ENCODE assay signal across 1 cellular context in the genomic region with DNA sequence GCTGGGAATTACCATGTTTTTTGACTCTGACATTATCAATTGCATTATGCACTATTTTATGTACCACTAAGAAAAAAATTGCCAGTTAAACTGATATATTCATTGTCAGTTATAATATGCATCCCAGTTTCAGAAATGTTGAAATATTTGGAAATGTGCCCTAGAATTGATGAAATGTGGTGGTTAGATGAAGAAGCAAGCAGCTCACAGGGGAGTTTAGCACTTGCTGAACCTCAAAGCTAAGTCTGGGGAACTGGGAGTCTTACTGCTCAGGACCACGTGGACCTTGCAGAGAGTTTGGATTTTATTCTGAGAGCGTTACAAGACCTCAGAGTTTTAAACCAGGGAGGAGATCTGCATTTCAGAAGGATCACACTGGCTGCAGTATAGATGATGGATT.
TF ChIP-seq lines count a peak whose summit lies in the region.

No MANE protein-coding gene starts in this region.

TF ChIP-seq in K562, 482 proteins besides CTCF, POLR2A, EP300 and RAD21:
- no peak for TF ChIP-seq SREBF2 (CRISPR knock-in tag; IDR thresholded peaks at IDR 0.05)
- TF ChIP-seq, protein P1, sequence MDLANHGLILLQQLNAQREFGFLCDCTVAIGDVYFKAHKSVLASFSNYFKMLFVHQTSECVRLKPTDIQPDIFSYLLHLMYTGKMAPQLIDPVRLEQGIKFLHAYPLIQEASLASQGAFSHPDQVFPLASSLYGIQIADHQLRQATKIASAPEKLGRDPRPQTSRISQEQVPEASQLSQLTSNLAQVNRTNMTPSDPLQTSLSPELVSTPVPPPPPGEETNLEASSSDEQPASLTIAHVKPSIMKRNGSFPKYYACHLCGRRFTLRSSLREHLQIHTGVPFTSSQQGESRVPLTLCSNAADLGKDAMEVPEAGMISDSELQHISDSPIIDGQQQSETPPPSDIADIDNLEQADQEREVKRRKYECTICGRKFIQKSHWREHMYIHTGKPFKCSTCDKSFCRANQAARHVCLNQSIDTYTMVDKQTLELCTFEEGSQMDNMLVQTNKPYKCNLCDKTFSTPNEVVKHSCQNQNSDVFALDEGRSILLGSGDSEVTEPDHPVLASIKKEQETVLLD (IDR thresholded peaks at IDR 0.05): no peak
- TF ChIP-seq SMAD4 (CRISPR knock-in tag; conservative IDR thresholded peaks at IDR 0.05): no peak
- TF ChIP-seq, protein P2, sequence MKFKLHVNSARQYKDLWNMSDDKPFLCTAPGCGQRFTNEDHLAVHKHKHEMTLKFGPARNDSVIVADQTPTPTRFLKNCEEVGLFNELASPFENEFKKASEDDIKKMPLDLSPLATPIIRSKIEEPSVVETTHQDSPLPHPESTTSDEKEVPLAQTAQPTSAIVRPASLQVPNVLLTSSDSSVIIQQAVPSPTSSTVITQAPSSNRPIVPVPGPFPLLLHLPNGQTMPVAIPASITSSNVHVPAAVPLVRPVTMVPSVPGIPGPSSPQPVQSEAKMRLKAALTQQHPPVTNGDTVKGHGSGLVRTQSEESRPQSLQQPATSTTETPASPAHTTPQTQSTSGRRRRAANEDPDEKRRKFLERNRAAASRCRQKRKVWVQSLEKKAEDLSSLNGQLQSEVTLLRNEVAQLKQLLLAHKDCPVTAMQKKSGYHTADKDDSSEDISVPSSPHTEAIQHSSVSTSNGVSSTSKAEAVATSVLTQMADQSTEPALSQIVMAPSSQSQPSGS (CRISPR knock-in tag; IDR thresholded peaks at IDR 0.05): no peak
- TF ChIP-seq ZFPM2 (CRISPR knock-in tag; IDR thresholded peaks at IDR 0.05): no peak
- TF ChIP-seq ZNF282 (CRISPR knock-in tag; IDR thresholded peaks at IDR 0.05): no peak
- TF ChIP-seq ZNF717 (CRISPR knock-in tag; IDR thresholded peaks at IDR 0.05): no peak
- TF ChIP-seq, protein P3, sequence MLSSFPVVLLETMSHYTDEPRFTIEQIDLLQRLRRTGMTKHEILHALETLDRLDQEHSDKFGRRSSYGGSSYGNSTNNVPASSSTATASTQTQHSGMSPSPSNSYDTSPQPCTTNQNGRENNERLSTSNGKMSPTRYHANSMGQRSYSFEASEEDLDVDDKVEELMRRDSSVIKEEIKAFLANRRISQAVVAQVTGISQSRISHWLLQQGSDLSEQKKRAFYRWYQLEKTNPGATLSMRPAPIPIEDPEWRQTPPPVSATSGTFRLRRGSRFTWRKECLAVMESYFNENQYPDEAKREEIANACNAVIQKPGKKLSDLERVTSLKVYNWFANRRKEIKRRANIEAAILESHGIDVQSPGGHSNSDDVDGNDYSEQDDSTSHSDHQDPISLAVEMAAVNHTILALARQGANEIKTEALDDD (IDR thresholded peaks at IDR 0.05): no peak
- no peak for TF ChIP-seq ILF3 (IDR thresholded peaks at IDR 0.05; ENCODE audit: borderline replicate concordance)
- TF ChIP-seq MCM3 (IDR thresholded peaks at IDR 0.05): no peak
